Comparison of ENCODE assay signal across 22 cellular contexts in the genomic region with DNA sequence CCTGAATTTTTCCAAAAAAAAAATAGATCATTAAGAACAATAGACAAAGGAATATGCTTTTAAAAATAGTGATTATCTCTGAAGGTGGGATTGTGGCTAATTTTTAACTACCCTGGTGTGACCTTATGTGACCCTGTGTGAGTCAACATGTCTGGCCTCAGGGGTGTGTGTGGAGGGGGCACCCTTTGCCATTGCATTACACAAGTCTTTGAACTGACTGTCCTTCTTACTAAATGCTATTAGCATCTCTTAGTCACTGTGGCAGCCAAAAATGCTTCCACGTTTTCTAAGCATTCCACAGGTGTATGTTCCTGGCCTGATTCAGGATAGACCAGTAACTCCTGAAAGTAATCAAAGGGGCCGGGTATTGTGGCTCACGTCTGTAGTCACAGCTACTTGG.
DNase-seq lines count a peak whose midpoint lies in the region; ATAC-seq, FAIRE-seq and TF ChIP-seq lines count a peak whose summit lies in the region.
"Had no signal": no experiment of that assay in that cellular context is flagged by ENCODE, and none has a peak within 500 bp of the region (broad histone marks: within the 10 kb centered on the region; RNA-seq: fewer than 3 reads in every experiment).

No MANE protein-coding gene starts in this region.

- in situ Hi-C loops in HepG2 (cut with HindIII; ENCODE audit: extremely low pct_ligation_motif_present, low pct_unique_long_range_greater_than_20kb): no loop called here

- H3K4me3 Mint-ChIP-seq in Calu3 (ENCODE audit: low read depth, unreplicated experiment): no peak overlapping the region
- no peak overlapping the region for H3K4me3 Mint-ChIP-seq in glutamatergic neuron (ENCODE audit: unreplicated experiment)
- H3K4me3 Mint-ChIP-seq in CD14-positive monocyte: no peak overlapping the region
- H3K4me3 Mint-ChIP-seq: activated naive CD4-positive, alpha-beta T cell treated with anti-CD3 and anti-CD28 coated beads, Interleukin-2, amount 50 U/mL, for 24 hours; B cell; nephron had no signal

- TF ChIP-seq RAD21 in HepG2 (CRISPR knock-in tag; IDR thresholded peaks at IDR 0.05): no peak

- H3K4me1 Mint-ChIP-seq in Calu3 (ENCODE audit: low read depth, unreplicated experiment) (no peaks in the 10 kb centered on the region), glutamatergic neuron (ENCODE audit: low read depth, unreplicated experiment) (peaks cover 16% of the 10 kb centered on the region), CD14-positive monocyte (no peaks in the 10 kb centered on the region)
- H3K4me1 Mint-ChIP-seq: activated naive CD4-positive, alpha-beta T cell treated with anti-CD3 and anti-CD28 coated beads, Interleukin-2, amount 50 U/mL, for 24 hours; nephron had no signal

- H3K4me1 ChIP-seq in HUES48 (ENCODE audit: control insufficient read depth, insufficient read depth, low read length) (peaks cover 16% of the 10 kb centered on the region), HepG2 (ENCODE audit: insufficient read depth, low read length) (peaks cover 26% of the 10 kb centered on the region), left ventricle myocardium inferior (no peaks in the 10 kb centered on the region)
- H3K4me1 ChIP-seq: body of pancreas, prostate gland, spleen had no signal

- H3K27ac ChIP-seq in HUES48 (ENCODE audit: low read depth, low read length): peak overlapping the region; percentile 53
- peak overlapping the region; percentile 49 for H3K27ac ChIP-seq in HepG2 (ENCODE audit: extremely low read length, insufficient read depth, low read length)
- H3K27ac ChIP-seq in left ventricle myocardium inferior (replicated peaks): no peak overlapping the region
- H3K27ac ChIP-seq: body of pancreas, coronary artery, prostate gland, spleen had no signal

- H3K27me3 ChIP-seq in HUES48 (ENCODE audit: control insufficient read depth, insufficient read depth, low read length): no peaks in the 10 kb centered on the region
- no peaks in the 10 kb centered on the region for H3K27me3 ChIP-seq in HepG2 (ENCODE audit: control insufficient read depth in 1 of 2, insufficient read depth in 2 of 2, low read length in 2 of 2)
- no peaks in the 10 kb centered on the region for H3K27me3 ChIP-seq in left ventricle myocardium inferior (ENCODE audit: low read depth)
- H3K27me3 ChIP-seq: body of pancreas, spleen had no signal

- CTCF ChIA-PET in Calu3 (lab: Charles Lee): no interaction called here
- CTCF ChIA-PET in HepG2 (lab: Yijun Ruan, JAX; ENCODE audit: low intra/inter-chr PET ratio, low total read pairs): no interaction called here

- DNase-seq in Calu3: peak; percentile 18
- DNase-seq in amniotic epithelial cell (ENCODE audit: low read depth): peak; percentile 1
- peak; percentile 91 for DNase-seq in HepG2 (ENCODE audit: low spot score)
- DNase-seq in left ventricle myocardium inferior: no peak
- no peak for DNase-seq in glutamatergic neuron
- no peak for DNase-seq in CD14-positive monocyte (ENCODE audit: low spot score)
- DNase-seq: activated T-cell treated with anti-CD3 and anti-CD28 coated beads, Interleukin-2, amount 50 U/mL, for 1 hour; body of pancreas; HCEC 1CT; IMR-90; mesenchymal stem cell; NCI-H1092 treated with DMSO at 0.1 percent for 48 hours; NCI-H82; spleen had no signal

- no peak overlapping the region for H3K4me2 ChIP-seq in HepG2 (ENCODE audit: low read depth, low read length)

- no peaks in the 10 kb centered on the region for H4K20me1 ChIP-seq in HepG2 (ENCODE audit: insufficient read depth, low read length)

- H2AFZ ChIP-seq in HepG2 (ENCODE audit: low read length): no peak overlapping the region

- no peak overlapping the region for H3K9ac ChIP-seq in HUES48 (ENCODE audit: low read depth, low read length)
- H3K9ac ChIP-seq in HepG2 (ENCODE audit: insufficient read depth, low read depth, low read length): no peak overlapping the region

- intact Hi-C loops in Calu3 (cut with micrococcal nuclease; ENCODE audit: unreplicated experiment) (no loop called here), HepG2 (cut with micrococcal nuclease; ENCODE audit: unreplicated experiment) (no loop called here), left ventricle myocardium inferior (cut with micrococcal nuclease) (no loop called here), CD14-positive monocyte (cut with micrococcal nuclease) (no loop called here)

- H3K36me3 Mint-ChIP-seq in Calu3 (ENCODE audit: insufficient read depth, unreplicated experiment) (no peaks in the 10 kb centered on the region), glutamatergic neuron (ENCODE audit: unreplicated experiment) (peaks cover 4% of the 10 kb centered on the region), CD14-positive monocyte (peaks cover 0 to 5% of the 10 kb centered on the region in 2 donors)

- H3K4me3 ChIP-seq in HUES48 (ENCODE audit: low read depth, low read length) (no peak overlapping the region), HepG2 (replicated peaks in 1 of 3; ENCODE audit: insufficient read depth in 1 of 3, low read depth in 2 of 3, low read length in 3 of 3) (no peak overlapping the region), left ventricle myocardium inferior (no peak overlapping the region)
- H3K4me3 ChIP-seq: body of pancreas, coronary artery, prostate gland, spleen had no signal

- BruUV-seq in Calu3 (replicated peaks; lab: Mats Ljungman, UMichigan): no TSS peak
- BruUV-seq in HepG2 (replicated peaks; lab: Mats Ljungman, UMichigan): no TSS peak

- H3K27me3 Mint-ChIP-seq in Calu3 (ENCODE audit: unreplicated experiment) (no peaks in the 10 kb centered on the region), glutamatergic neuron (ENCODE audit: unreplicated experiment) (peaks cover 1% of the 10 kb centered on the region), CD14-positive monocyte (ENCODE audit: low read depth in 3 of 3) (no peaks in the 10 kb centered on the region)
- H3K27me3 Mint-ChIP-seq: activated naive CD4-positive, alpha-beta T cell treated with anti-CD3 and anti-CD28 coated beads, Interleukin-2, amount 50 U/mL, for 24 hours; B cell had no signal

- H3K27ac Mint-ChIP-seq in Calu3 (ENCODE audit: unreplicated experiment): no peak overlapping the region
- H3K27ac Mint-ChIP-seq in glutamatergic neuron (ENCODE audit: unreplicated experiment): no peak overlapping the region
- H3K27ac Mint-ChIP-seq in CD14-positive monocyte: no peak overlapping the region
- H3K27ac Mint-ChIP-seq: activated naive CD4-positive, alpha-beta T cell treated with anti-CD3 and anti-CD28 coated beads, Interleukin-2, amount 50 U/mL, for 24 hours; B cell; nephron had no signal

- WGBS in HepG2 (ENCODE audit: low lambda C conversion rate): 13% methylated on average over 3 of the region's 3 CpGs

- ATAC-seq in HepG2: peak; percentile 99
- no peak for ATAC-seq in GM18858 (IDR thresholded peaks at IDR 0.05; ENCODE audit: unreplicated experiment)
- ATAC-seq: body of pancreas had no signal

- no peak for TF ChIP-seq POLR2A in HepG2 (IDR thresholded peaks at IDR 0.05; ENCODE audit: insufficient read depth in 1 of 2, low read depth in 2 of 2, low read length in 2 of 2)

- no peaks in the 10 kb centered on the region for H3K36me3 ChIP-seq in HUES48 (ENCODE audit: control insufficient read depth, insufficient read depth, low read length)
- H3K36me3 ChIP-seq in HepG2 (replicated peaks in 1 of 2; ENCODE audit: control insufficient read depth in 1 of 2, insufficient read depth in 2 of 2, low read length in 2 of 2): no peaks in the 10 kb centered on the region
- no peaks in the 10 kb centered on the region for H3K36me3 ChIP-seq in left ventricle myocardium inferior
- H3K36me3 ChIP-seq: prostate gland had no signal

- peaks cover 4% of the 10 kb centered on the region for H3K9me3 Mint-ChIP-seq in Calu3 (ENCODE audit: low read depth, unreplicated experiment)
- H3K9me3 Mint-ChIP-seq in glutamatergic neuron (ENCODE audit: unreplicated experiment): peaks cover 2% of the 10 kb centered on the region
- peaks cover 0 to 5% (median 3%) of the 10 kb centered on the region in 7 donors for H3K9me3 Mint-ChIP-seq in CD14-positive monocyte

- TF ChIP-seq EP300 in HepG2 (IDR thresholded peaks at IDR 0.05; ENCODE audit: low read depth in 2 of 2, low read length in 2 of 2) (peak; percentile 51 to 83; a peak in 3 of 4 replicates), HepG2 (CRISPR knock-in tag; IDR thresholded peaks at IDR 0.05; ENCODE audit: borderline replicate concordance) (peak; percentile 71; the same call in 1 of the 2 replicates)

- FAIRE-seq in HepG2 (lab: Jason Lieb, UNC): peak; percentile 88
- FAIRE-seq: endothelial cell of umbilical vein had no signal

- no peaks in the 10 kb centered on the region for H3K79me2 ChIP-seq in HepG2 (ENCODE audit: insufficient read depth, low read length)

- POLR2A ChIA-PET in HepG2 (lab: Yijun Ruan, JAX): no interaction called here

- H3K9me3 ChIP-seq in HUES48 (ENCODE audit: control insufficient read depth, insufficient read depth, low read length) (no peaks in the 10 kb centered on the region), HepG2 (ENCODE audit: low read length) (no peaks in the 10 kb centered on the region), left ventricle myocardium inferior (replicated peaks) (no peaks in the 10 kb centered on the region)
- H3K9me3 ChIP-seq: body of pancreas, prostate gland, spleen had no signal

- TF ChIP-seq CTCF in Calu3 (IDR thresholded peaks at IDR 0.05; ENCODE audit: unreplicated experiment): no peak
- TF ChIP-seq CTCF in HepG2 (CRISPR knock-in tag; IDR thresholded peaks at IDR 0.05): no peak
- no peak for TF ChIP-seq CTCF in left ventricle myocardium inferior (IDR thresholded peaks at IDR 0.05; ENCODE audit: borderline replicate concordance)
- TF ChIP-seq CTCF in glutamatergic neuron (IDR thresholded peaks at IDR 0.05; ENCODE audit: partially characterized antibody, unreplicated experiment): no peak
- no peak for TF ChIP-seq CTCF in CD14-positive monocyte (IDR thresholded peaks at IDR 0.05)

TF ChIP-seq in HepG2, 621 proteins besides CTCF, POLR2A, EP300 and RAD21 (continues in another document):
- TF ChIP-seq ZSCAN22 (CRISPR knock-in tag; IDR thresholded peaks at IDR 0.05) (no peak), SOX13 (IDR thresholded peaks at IDR 0.05) (peak; percentile 62), SOX13 (CRISPR knock-in tag; conservative IDR thresholded peaks at IDR 0.05 in 1 of 2, IDR thresholded peaks at IDR 0.05 in 1 of 2) (peak in 1 of 2 experiments; percentile 97; a peak in 2 of 4 replicates), HNF1B (CRISPR knock-in tag; IDR thresholded peaks at IDR 0.05) (peak; percentile 91)

Comparison
In these comparisons a context has a peak if more than half of its experiments do, and no peak if none do; other contexts are left out.
1. DNase-seq: peak in Calu3 (single experiment), amniotic epithelial cell (single experiment) and HepG2 (single experiment); none in left ventricle myocardium inferior (single experiment), glutamatergic neuron (single experiment) and CD14-positive monocyte (single experiment).